ENCODE assay signal across 1 cellular context in the genomic region with DNA sequence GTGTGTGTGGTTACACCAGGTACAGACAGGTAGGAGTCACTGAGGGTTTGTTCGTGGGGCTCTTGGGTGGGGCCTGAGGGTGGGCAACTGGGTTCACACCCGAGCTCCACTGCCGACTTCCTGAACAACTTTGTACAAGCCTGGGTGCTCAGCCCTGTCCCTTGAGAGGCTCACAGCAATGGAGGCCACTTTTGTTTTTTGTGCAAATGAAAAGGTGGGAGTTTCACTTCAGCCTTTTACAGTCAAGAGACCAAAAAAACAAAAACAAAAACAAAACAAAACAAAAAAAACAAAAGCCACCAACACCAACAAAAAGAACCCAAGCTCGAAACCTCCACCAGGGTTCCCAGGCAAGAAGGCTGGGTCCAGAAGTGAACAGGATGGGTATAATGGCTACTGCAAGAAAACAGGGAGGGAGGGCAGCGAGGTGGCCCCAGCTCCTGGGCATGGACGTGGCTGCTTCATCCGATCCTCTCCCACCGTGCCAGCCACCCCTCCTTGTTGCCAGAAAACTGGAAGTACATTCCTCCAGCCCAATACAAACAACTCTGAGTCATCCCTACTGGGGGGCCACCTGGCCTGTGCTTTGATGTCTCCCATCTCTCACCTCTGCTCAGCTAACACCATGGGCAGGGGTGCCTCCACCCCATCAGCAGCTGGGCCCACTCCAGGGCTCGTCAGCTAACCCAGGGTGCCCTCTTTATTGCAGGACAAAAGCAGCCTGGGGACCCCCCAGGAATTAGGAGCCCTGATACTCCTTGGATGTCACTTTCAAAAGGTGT.
TF ChIP-seq lines count a peak whose summit lies in the region.

No MANE protein-coding gene starts in this region.

TF ChIP-seq in HepG2, 621 proteins besides CTCF, POLR2A, EP300 and RAD21 (continued from another document and continues in another):
- TF ChIP-seq MYPOP (CRISPR knock-in tag; IDR thresholded peaks at IDR 0.05) (no peak), SOX5 (CRISPR knock-in tag; IDR thresholded peaks at IDR 0.05; ENCODE audit: borderline replicate concordance) (peak; percentile 90), MZF1 (CRISPR knock-in tag; IDR thresholded peaks at IDR 0.05; ENCODE audit: borderline replicate concordance) (no peak), ZSCAN21 (CRISPR knock-in tag; IDR thresholded peaks at IDR 0.05; ENCODE audit: borderline replicate concordance) (0 out of 2 replicates have a peak, but pooled peaks have one; percentile 6), IKZF1 (IDR thresholded peaks at IDR 0.05) (no peak), MIER3 (CRISPR knock-in tag; IDR thresholded peaks at IDR 0.05; ENCODE audit: borderline replicate concordance) (peak; percentile 91; the same call in 1 of the 2 replicates), KLF12 (CRISPR knock-in tag; IDR thresholded peaks at IDR 0.05; ENCODE audit: borderline replicate concordance) (no peak), ATRX (CRISPR knock-in tag; IDR thresholded peaks at IDR 0.05; ENCODE audit: borderline replicate concordance) (no peak), SKI (IDR thresholded peaks at IDR 0.05; ENCODE audit: partially characterized antibody) (peak; percentile 75), MYNN (CRISPR knock-in tag; IDR thresholded peaks at IDR 0.05; ENCODE audit: low read depth) (no peak; the same call in 1 of the 2 replicates), NR1H2 (CRISPR knock-in tag; IDR thresholded peaks at IDR 0.05; ENCODE audit: borderline replicate concordance, low read depth) (no peak), CBX2 (IDR thresholded peaks at IDR 0.05; ENCODE audit: low read depth, low read length) (no peak), CBX2 (CRISPR knock-in tag; IDR thresholded peaks at IDR 0.05; ENCODE audit: low read depth) (0 out of 2 replicates have a peak, but pooled peaks have one; percentile 41), ZNF331 (CRISPR knock-in tag; IDR thresholded peaks at IDR 0.05) (peak; percentile 76; the same call in 1 of the 2 replicates), ATM (IDR thresholded peaks at IDR 0.05; ENCODE audit: borderline replicate concordance) (no peak), CENPT (CRISPR knock-in tag; IDR thresholded peaks at IDR 0.05; ENCODE audit: low read depth) (no peak), ZNF296 (CRISPR knock-in tag; conservative IDR thresholded peaks at IDR 0.05) (no peak), ZFP91 (CRISPR knock-in tag; IDR thresholded peaks at IDR 0.05; ENCODE audit: borderline replicate concordance) (no peak), ZFY (CRISPR knock-in tag; IDR thresholded peaks at IDR 0.05) (peak; percentile 55), ZNF382 (CRISPR knock-in tag; IDR thresholded peaks at IDR 0.05; ENCODE audit: borderline replicate concordance) (no peak), ZNF354B (CRISPR knock-in tag; IDR thresholded peaks at IDR 0.05) (no peak), CCDC6 (CRISPR knock-in tag; IDR thresholded peaks at IDR 0.05) (peak; percentile 60; the same call in 1 of the 2 replicates), CBX1 (IDR thresholded peaks at IDR 0.05; ENCODE audit: low read depth) (peak; percentile 77), HMG20A (CRISPR knock-in tag; IDR thresholded peaks at IDR 0.05; ENCODE audit: borderline replicate concordance) (peak; percentile 93), AKAP8 (CRISPR knock-in tag; IDR thresholded peaks at IDR 0.05) (peak; percentile 67; the same call in 1 of the 2 replicates), ZNF543 (CRISPR knock-in tag; IDR thresholded peaks at IDR 0.05) (no peak), AFF4 (CRISPR knock-in tag; IDR thresholded peaks at IDR 0.05) (peak; percentile 81; the same call in 1 of the 2 replicates), ZNF343 (CRISPR knock-in tag; IDR thresholded peaks at IDR 0.05) (no peak), RFXAP (CRISPR knock-in tag; IDR thresholded peaks at IDR 0.05; ENCODE audit: borderline replicate concordance) (peak; percentile 70; the same call in 1 of the 2 replicates)
- TF ChIP-seq, protein P1, sequence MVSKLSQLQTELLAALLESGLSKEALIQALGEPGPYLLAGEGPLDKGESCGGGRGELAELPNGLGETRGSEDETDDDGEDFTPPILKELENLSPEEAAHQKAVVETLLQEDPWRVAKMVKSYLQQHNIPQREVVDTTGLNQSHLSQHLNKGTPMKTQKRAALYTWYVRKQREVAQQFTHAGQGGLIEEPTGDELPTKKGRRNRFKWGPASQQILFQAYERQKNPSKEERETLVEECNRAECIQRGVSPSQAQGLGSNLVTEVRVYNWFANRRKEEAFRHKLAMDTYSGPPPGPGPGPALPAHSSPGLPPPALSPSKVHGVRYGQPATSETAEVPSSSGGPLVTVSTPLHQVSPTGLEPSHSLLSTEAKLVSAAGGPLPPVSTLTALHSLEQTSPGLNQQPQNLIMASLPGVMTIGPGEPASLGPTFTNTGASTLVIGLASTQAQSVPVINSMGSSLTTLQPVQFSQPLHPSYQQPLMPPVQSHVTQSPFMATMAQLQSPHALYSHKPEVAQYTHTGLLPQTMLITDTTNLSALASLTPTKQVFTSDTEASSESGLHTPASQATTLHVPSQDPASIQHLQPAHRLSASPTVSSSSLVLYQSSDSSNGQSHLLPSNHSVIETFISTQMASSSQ (IDR thresholded peaks at IDR 0.05; ENCODE audit: low read depth): peak; percentile 74; the same call in 1 of the 2 replicates
- TF ChIP-seq, protein P1 (CRISPR knock-in tag; IDR thresholded peaks at IDR 0.05; ENCODE audit: borderline replicate concordance): no peak; the same call in 1 of the 2 replicates
- TF ChIP-seq, protein P2, sequence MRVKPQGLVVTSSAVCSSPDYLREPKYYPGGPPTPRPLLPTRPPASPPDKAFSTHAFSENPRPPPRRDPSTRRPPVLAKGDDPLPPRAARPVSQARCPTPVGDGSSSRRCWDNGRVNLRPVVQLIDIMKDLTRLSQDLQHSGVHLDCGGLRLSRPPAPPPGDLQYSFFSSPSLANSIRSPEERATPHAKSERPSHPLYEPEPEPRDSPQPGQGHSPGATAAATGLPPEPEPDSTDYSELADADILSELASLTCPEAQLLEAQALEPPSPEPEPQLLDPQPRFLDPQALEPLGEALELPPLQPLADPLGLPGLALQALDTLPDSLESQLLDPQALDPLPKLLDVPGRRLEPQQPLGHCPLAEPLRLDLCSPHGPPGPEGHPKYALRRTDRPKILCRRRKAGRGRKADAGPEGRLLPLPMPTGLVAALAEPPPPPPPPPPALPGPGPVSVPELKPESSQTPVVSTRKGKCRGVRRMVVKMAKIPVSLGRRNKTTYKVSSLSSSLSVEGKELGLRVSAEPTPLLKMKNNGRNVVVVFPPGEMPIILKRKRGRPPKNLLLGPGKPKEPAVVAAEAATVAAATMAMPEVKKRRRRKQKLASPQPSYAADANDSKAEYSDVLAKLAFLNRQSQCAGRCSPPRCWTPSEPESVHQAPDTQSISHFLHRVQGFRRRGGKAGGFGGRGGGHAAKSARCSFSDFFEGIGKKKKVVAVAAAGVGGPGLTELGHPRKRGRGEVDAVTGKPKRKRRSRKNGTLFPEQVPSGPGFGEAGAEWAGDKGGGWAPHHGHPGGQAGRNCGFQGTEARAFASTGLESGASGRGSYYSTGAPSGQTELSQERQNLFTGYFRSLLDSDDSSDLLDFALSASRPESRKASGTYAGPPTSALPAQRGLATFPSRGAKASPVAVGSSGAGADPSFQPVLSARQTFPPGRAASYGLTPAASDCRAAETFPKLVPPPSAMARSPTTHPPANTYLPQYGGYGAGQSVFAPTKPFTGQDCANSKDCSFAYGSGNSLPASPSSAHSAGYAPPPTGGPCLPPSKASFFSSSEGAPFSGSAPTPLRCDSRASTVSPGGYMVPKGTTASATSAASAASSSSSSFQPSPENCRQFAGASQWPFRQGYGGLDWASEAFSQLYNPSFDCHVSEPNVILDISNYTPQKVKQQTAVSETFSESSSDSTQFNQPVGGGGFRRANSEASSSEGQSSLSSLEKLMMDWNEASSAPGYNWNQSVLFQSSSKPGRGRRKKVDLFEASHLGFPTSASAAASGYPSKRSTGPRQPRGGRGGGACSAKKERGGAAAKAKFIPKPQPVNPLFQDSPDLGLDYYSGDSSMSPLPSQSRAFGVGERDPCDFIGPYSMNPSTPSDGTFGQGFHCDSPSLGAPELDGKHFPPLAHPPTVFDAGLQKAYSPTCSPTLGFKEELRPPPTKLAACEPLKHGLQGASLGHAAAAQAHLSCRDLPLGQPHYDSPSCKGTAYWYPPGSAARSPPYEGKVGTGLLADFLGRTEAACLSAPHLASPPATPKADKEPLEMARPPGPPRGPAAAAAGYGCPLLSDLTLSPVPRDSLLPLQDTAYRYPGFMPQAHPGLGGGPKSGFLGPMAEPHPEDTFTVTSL (CRISPR knock-in tag; IDR thresholded peaks at IDR 0.05; ENCODE audit: borderline replicate concordance): peak; percentile 87; the same call in 1 of the 2 replicates
- TF ChIP-seq, protein P3, sequence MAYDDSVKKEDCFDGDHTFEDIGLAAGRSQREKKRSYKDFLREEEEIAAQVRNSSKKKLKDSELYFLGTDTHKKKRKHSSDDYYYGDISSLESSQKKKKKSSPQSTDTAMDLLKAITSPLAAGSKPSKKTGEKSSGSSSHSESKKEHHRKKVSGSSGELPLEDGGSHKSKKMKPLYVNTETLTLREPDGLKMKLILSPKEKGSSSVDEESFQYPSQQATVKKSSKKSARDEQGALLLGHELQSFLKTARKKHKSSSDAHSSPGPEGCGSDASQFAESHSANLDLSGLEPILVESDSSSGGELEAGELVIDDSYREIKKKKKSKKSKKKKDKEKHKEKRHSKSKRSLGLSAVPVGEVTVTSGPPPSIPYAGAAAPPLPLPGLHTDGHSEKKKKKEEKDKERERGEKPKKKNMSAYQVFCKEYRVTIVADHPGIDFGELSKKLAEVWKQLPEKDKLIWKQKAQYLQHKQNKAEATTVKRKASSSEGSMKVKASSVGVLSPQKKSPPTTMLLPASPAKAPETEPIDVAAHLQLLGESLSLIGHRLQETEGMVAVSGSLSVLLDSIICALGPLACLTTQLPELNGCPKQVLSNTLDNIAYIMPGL (CRISPR knock-in tag; IDR thresholded peaks at IDR 0.05; ENCODE audit: borderline replicate concordance in 1 of 2, low read depth in 1 of 2): peak in 1 of 2 experiments; percentile 71; a peak in 1 of 4 replicates
- TF ChIP-seq, protein P4, sequence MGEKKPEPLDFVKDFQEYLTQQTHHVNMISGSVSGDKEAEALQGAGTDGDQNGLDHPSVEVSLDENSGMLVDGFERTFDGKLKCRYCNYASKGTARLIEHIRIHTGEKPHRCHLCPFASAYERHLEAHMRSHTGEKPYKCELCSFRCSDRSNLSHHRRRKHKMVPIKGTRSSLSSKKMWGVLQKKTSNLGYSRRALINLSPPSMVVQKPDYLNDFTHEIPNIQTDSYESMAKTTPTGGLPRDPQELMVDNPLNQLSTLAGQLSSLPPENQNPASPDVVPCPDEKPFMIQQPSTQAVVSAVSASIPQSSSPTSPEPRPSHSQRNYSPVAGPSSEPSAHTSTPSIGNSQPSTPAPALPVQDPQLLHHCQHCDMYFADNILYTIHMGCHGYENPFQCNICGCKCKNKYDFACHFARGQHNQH (CRISPR knock-in tag; IDR thresholded peaks at IDR 0.05): peak; percentile 97
